22 cellular contexts compared by ENCODE assay signal in genomic region chr5:118520771-118521415, GRCh38.
"Had no signal": no experiment of that assay in that cellular context is flagged by ENCODE, and none has a peak within 500 bp of the region (broad histone marks: within the 10 kb centered on the region; RNA-seq: fewer than 3 reads in every experiment).

No MANE protein-coding gene starts in this region.

- DNase-seq: activated CD4-positive, alpha-beta memory T cell treated with anti-CD3 and anti-CD28 coated beads, Interleukin-2, amount 10 ng/mL, durations not matched to agents 7 days and 5 days; activated CD4-positive, alpha-beta T cell treated with anti-CD3 and anti-CD28 coated beads for 36 hours; activated CD8-positive, alpha-beta memory T cell treated with anti-CD3 and anti-CD28 coated beads for 24 hours; activated CD8-positive, alpha-beta memory T cell treated with anti-CD3 and anti-CD28 coated beads, Interleukin-2, amount 10 ng/mL, durations not matched to agents 7 days and 5 days; activated CD8-positive, alpha-beta memory T cell treated with anti-CD3 and anti-CD28 coated beads, Interleukin-2, amount 50 U/mL, for 48 hours; activated effector memory CD4-positive, alpha-beta T cell treated with Interleukin-2 at 50 U/mL for 16 hours; activated naive CD4-positive, alpha-beta T cell treated with anti-CD3 and anti-CD28 coated beads, Interleukin-2, amount 10 ng/mL, durations not matched to agents 7 days and 5 days; activated naive CD8-positive, alpha-beta T cell treated with anti-CD3 and anti-CD28 coated beads, Interleukin-2, amount 50 U/mL, for 24 hours; activated T-cell treated with anti-CD3 and anti-CD28 coated beads, Interleukin-2, amount 50 U/mL, for 48 hours; anterior cingulate cortex; central memory CD4-positive, alpha-beta T cell; Karpas-422; KBM-7; NCI-H1105; NCI-H1417 treated with DMSO at 0.1 percent for 48 hours; NCI-H187 treated with DMSO at 0.1 percent for 48 hours; NCI-H2081; NCI-H2171 treated with DMSO at 0.1 percent for 48 hours; NCI-H2227 treated with DMSO at 0.1 percent for 48 hours; NCI-H524 treated with DMSO at 0.1 percent for 48 hours; SIG-M5 had no signal

- ATAC-seq: activated CD4-positive, alpha-beta T cell treated with anti-CD3 and anti-CD28 coated beads for 36 hours; activated CD8-positive, alpha-beta memory T cell treated with anti-CD3 and anti-CD28 coated beads, Interleukin-2, amount 10 ng/mL, durations not matched to agents 7 days and 5 days; activated naive CD8-positive, alpha-beta T cell treated with anti-CD3 and anti-CD28 coated beads, Interleukin-2, amount 50 U/mL, for 24 hours; Panc1 had no signal
